In the genomic region with DNA sequence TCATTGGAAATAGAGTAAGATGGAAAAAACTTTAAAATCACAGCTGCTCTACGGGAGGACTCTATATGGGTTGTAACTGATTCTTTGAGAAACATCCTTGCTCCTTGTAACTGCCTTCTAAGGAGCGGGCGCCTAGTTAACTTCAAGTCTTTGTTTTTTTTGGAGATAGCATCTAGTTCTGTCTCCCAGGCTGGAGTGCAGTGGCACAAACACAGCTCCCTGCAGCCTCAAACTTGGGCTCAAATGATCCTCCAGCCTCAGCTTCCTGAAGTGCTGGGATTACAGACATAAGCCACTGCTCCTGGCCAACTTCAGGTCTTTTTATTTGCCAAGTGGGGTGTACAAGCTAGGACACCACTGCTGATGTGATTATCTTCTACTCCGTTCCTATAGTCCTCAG, we compare ENCODE assay signal across 8 cellular contexts.
"Had no signal": no experiment of that assay in that cellular context is flagged by ENCODE, and none has a peak within 500 bp of the region (broad histone marks: within the 10 kb centered on the region; RNA-seq: fewer than 3 reads in every experiment).

No MANE protein-coding gene starts in this region.

- ATAC-seq: GM23338, HCT116, K562 had no signal

- H3K4me2 ChIP-seq: GM23338 had no signal

- H3K9me3 ChIP-seq: HAP-1 had no signal

- H3K4me3 ChIP-seq: GM23338, HAP-1, K562 had no signal

- H3K36me3 ChIP-seq: HAP-1 had no signal

- FAIRE-seq: HTR-8/SVneo, K562 had no signal

- DNase-seq: H7, IMR-90, KG1 had no signal

- H3K4me1 ChIP-seq: HAP-1 had no signal

- H2AFZ ChIP-seq: GM23338 had no signal
